In genomic region chr20:3408251-3408637, GRCh38 we compare ENCODE assay signal across 8 cellular contexts. TPM values are rescaled to one million over a fixed set of nuclear protein-coding genes. Genes with fewer than 3 reads are reported as not detected.
A peak's percentile ranks its signal among the peaks of the same experiment; 100 is the strongest.
DNase-seq lines count a peak whose midpoint lies in the region; TF ChIP-seq lines count a peak whose summit lies in the region.

No MANE protein-coding gene starts in this region.

- H3K4me1 ChIP-seq in ascending aorta (peaks cover 0 to 7% of the 10 kb centered on the region in 2 donors), liver (ENCODE audit: control insufficient read depth in 4 of 4, insufficient read depth in 4 of 4, low read length in 3 of 4) (peaks cover 4 to 17% (median 10%) of the 10 kb centered on the region in 4 donors), thymus (ENCODE audit: control insufficient read depth, insufficient read depth, low read length) (peaks cover 3% of the 10 kb centered on the region)

- WGBS in liver = 3% methylated on average over 7 of the region's 7 CpGs
- 4% methylated on average over 7 of the region's 7 CpGs for WGBS in thymus

- TF ChIP-seq CTCF in ascending aorta (IDR thresholded peaks at IDR 0.05) = no peak
- TF ChIP-seq CTCF in liver (IDR thresholded peaks at IDR 0.05; ENCODE audit: low read depth, low read length, missing input control) = no peak

- H3K27ac Mint-ChIP-seq in activated CD4-positive, alpha-beta T cell treated with anti-CD3 and anti-CD28 coated beads, Interleukin-2, amount 10 ng/mL, durations not matched to agents 24 days and 14 days = peak overlapping the region; percentile 90

- H3K4me3 Mint-ChIP-seq in activated CD4-positive, alpha-beta T cell treated with anti-CD3 and anti-CD28 coated beads, Interleukin-2, amount 10 ng/mL, durations not matched to agents 24 days and 14 days = peak overlapping the region; percentile 91

- peaks cover 38% of the 10 kb centered on the region for H3K27me3 Mint-ChIP-seq in activated CD4-positive, alpha-beta T cell treated with anti-CD3 and anti-CD28 coated beads, Interleukin-2, amount 10 ng/mL, durations not matched to agents 24 days and 14 days

- H3K9ac ChIP-seq in liver (ENCODE audit: low read depth in 1 of 2, low read length in 2 of 2) = peak overlapping the region; percentile 12 to 63

- no peaks in the 10 kb centered on the region for H3K9me3 ChIP-seq in ascending aorta
- H3K9me3 ChIP-seq in liver (ENCODE audit: control insufficient read depth in 4 of 4, low read length in 3 of 4) = no peaks in the 10 kb centered on the region
- H3K9me3 ChIP-seq in thymus (ENCODE audit: control insufficient read depth) = no peaks in the 10 kb centered on the region

- H3K4me3 ChIP-seq in ascending aorta = peak overlapping the region; percentile 89 to 93
- peak overlapping the region; percentile 78 to 91 (median 90) for H3K4me3 ChIP-seq in liver (ENCODE audit: low read depth in 1 of 3, low read length in 3 of 3)
- peak overlapping the region; percentile 85 for H3K4me3 ChIP-seq in thymus (ENCODE audit: low read length)

- no peak for DNase-seq in activated CD4-positive, alpha-beta T cell treated with anti-CD3 and anti-CD28 coated beads, Interleukin-2, amount 10 ng/mL, durations not matched to agents 24 days and 14 days
- no peak for DNase-seq in activated CD4-positive, alpha-beta T cell treated with anti-CD3 and anti-CD28 coated beads, Interleukin-2, amount 50 U/mL, for 1 hour
- DNase-seq in ascending aorta (ENCODE audit: low spot score in 2 of 2) = no peak
- DNase-seq in NCI-H2227 treated with DMSO at 0.1 percent for 48 hours (lab: John Stamatoyannopoulos, UW) = no peak
- DNase-seq in cortex of kidney (lab: John Stamatoyannopoulos, UW) = no peak
- no peak for DNase-seq in dermis blood vessel endothelial cell

- TF ChIP-seq RAD21 in liver (IDR thresholded peaks at IDR 0.05) = no peak

- no peaks in the 10 kb centered on the region for H3K9me3 Mint-ChIP-seq in activated CD4-positive, alpha-beta T cell treated with anti-CD3 and anti-CD28 coated beads, Interleukin-2, amount 10 ng/mL, durations not matched to agents 24 days and 14 days

- H3K4me1 Mint-ChIP-seq in activated CD4-positive, alpha-beta T cell treated with anti-CD3 and anti-CD28 coated beads, Interleukin-2, amount 10 ng/mL, durations not matched to agents 24 days and 14 days = peaks cover 30% of the 10 kb centered on the region

- intact Hi-C loops in activated CD4-positive, alpha-beta T cell treated with anti-CD3 and anti-CD28 coated beads, Interleukin-2, amount 10 ng/mL, durations not matched to agents 24 days and 14 days (cut with micrococcal nuclease) = loop anchor here (1.0 to 10.0 kb wide), 3 partner anchors 12 to 533 kb away; partner anchors contain the start of gene PTPRA
- intact Hi-C loops in ascending aorta (cut with DNase I) = loop anchor here (2.0 to 10.0 kb wide), 6 partner anchors 63 to 753 kb away; partner anchors contain the start of genes ATRN, DDRGK1, GNRH2 and ITPA

- no peaks in the 10 kb centered on the region for H3K36me3 Mint-ChIP-seq in activated CD4-positive, alpha-beta T cell treated with anti-CD3 and anti-CD28 coated beads, Interleukin-2, amount 10 ng/mL, durations not matched to agents 24 days and 14 days (ENCODE audit: low read depth)

- H3K27me3 ChIP-seq in ascending aorta (no peaks in the 10 kb centered on the region), liver (ENCODE audit: control insufficient read depth in 4 of 4, insufficient read depth in 4 of 4, low read length in 3 of 4) (no peaks in the 10 kb centered on the region), thymus (ENCODE audit: control insufficient read depth, insufficient read depth) (no peaks in the 10 kb centered on the region)

- no peaks in the 10 kb centered on the region for H3K36me3 ChIP-seq in ascending aorta
- H3K36me3 ChIP-seq in liver (ENCODE audit: control insufficient read depth in 4 of 4, insufficient read depth in 3 of 4, low read depth in 1 of 4, low read length in 3 of 4) = no peaks in the 10 kb centered on the region
- no peaks in the 10 kb centered on the region for H3K36me3 ChIP-seq in thymus (ENCODE audit: control insufficient read depth, insufficient read depth)

- H3K27ac ChIP-seq in ascending aorta = peak overlapping the region; percentile 95
- peak overlapping the region; percentile 71 to 75 for H3K27ac ChIP-seq in liver (ENCODE audit: low read depth in 1 of 2, low read length in 2 of 2)
- H3K27ac ChIP-seq in thymus (ENCODE audit: low read depth) = peak overlapping the region; percentile 87

TF ChIP-seq in liver, 16 proteins besides CTCF, POLR2A, EP300 and RAD21:
- TF ChIP-seq SP1 (IDR thresholded peaks at IDR 0.05) (no peak), YY1 (IDR thresholded peaks at IDR 0.05) (no peak), EGR1 (IDR thresholded peaks at IDR 0.05; ENCODE audit: low read depth in 2 of 2) (no peak), REST (IDR thresholded peaks at IDR 0.05) (no peak), FOXA1 (IDR thresholded peaks at IDR 0.05) (no peak), ZBTB33 (IDR thresholded peaks at IDR 0.05) (no peak), FOXA2 (IDR thresholded peaks at IDR 0.05) (no peak), JUND (IDR thresholded peaks at IDR 0.05) (no peak), HNF4G (IDR thresholded peaks at IDR 0.05) (no peak), NR2F2 (IDR thresholded peaks at IDR 0.05) (no peak), TAF1 (conservative IDR thresholded peaks at IDR 0.05) (no peak), ATF3 (IDR thresholded peaks at IDR 0.05) (no peak), GABPA (IDR thresholded peaks at IDR 0.05 in 1 of 2, conservative IDR thresholded peaks at IDR 0.05 in 1 of 2) (no peak), HNF4A (conservative IDR thresholded peaks at IDR 0.05) (no peak), RXRA (IDR thresholded peaks at IDR 0.05) (no peak), MAX (IDR thresholded peaks at IDR 0.05) (no peak)

RNA-seq across cellular contexts. Expression of gene DNAAF9, which starts 0.8 kb away (rescaled TPM):
- 0.84 and 1.0 TPM in 2 replicates for total RNA-seq in activated CD4-positive, alpha-beta T cell treated with anti-CD3 and anti-CD28 coated beads, Interleukin-2, amount 10 ng/mL, durations not matched to agents 24 days and 14 days
- total RNA-seq in ascending aorta (10.9 TPM), liver (1 to 10 TPM; 3.0 to 4.4 TPM), dermis blood vessel endothelial cell (19.2 and 21.9 TPM in 2 replicates)
- polyA plus RNA-seq in liver (1 to 10 TPM; 1.4 to 1.9 TPM), thymus (6.2 TPM)
